6 cellular contexts compared by ENCODE assay signal in genomic region chrX:49108641-49109040, GRCh38. TPM values are rescaled to one million over a fixed set of nuclear protein-coding genes. Genes with fewer than 3 reads are reported as not detected.
"Had no signal": no experiment of that assay in that cellular context is flagged by ENCODE, and none has a peak within 500 bp of the region (broad histone marks: within the 10 kb centered on the region; RNA-seq: fewer than 3 reads in every experiment).

No MANE protein-coding gene starts in this region.

- DNase-seq: H9, HCEC 1CT, HFFc6 had no signal

- H3K4me3 ChIP-seq: GM23338 had no signal

- H3K27ac ChIP-seq: HL-60 had no signal

RNA-seq across cellular contexts. Expression of gene MAGIX, which starts 53.9 kb away (rescaled TPM):
- total RNA-seq: HT1080 had no signal
